In the genomic region with DNA sequence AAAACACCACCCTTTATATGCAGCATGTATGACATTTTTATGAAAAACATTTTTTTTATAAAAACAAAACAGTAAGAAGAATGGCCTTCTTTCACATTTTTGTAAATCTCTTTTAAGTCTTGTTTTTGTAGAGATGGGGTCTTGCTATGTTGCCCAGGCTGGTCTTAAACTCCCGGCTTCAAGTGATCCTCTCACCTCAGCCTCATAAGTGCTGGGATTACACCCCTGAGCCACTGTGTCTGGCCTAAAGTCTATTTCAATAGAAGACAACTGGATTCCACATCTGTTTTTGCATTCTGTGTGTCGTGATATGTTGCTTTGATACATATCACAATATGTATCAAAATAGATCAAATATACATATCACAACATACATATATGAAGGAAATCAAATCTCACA, we compare ENCODE assay signal across 39 cellular contexts.
"Had no signal": no experiment of that assay in that cellular context is flagged by ENCODE, and none has a peak within 500 bp of the region (broad histone marks: within the 10 kb centered on the region; RNA-seq: fewer than 3 reads in every experiment).

No MANE protein-coding gene starts in this region.

- H3K27me3 Mint-ChIP-seq: activated CD4-positive, alpha-beta memory T cell treated with anti-CD3 and anti-CD28 coated beads, Interleukin-2, amount 10 ng/mL, durations not matched to agents 7 days and 5 days; activated CD4-positive, alpha-beta T cell treated with anti-CD3 and anti-CD28 coated beads for 36 hours; activated CD4-positive, alpha-beta T cell treated with anti-CD3 and anti-CD28 coated beads, Interleukin-2, amount 10 ng/mL, durations not matched to agents 7 days and 5 days; activated CD8-positive, alpha-beta memory T cell treated with anti-CD3 and anti-CD28 coated beads, Interleukin-2, amount 10 ng/mL, durations not matched to agents 7 days and 5 days; activated naive CD4-positive, alpha-beta T cell treated with anti-CD3 and anti-CD28 coated beads, Interleukin-2, amount 10 ng/mL, durations not matched to agents 7 days and 5 days; activated naive CD4-positive, alpha-beta T cell treated with anti-CD3 and anti-CD28 coated beads, Interleukin-2, amount 50 U/mL, for 24 hours; activated naive CD8-positive, alpha-beta T cell; activated naive CD8-positive, alpha-beta T cell treated with anti-CD3 and anti-CD28 coated beads, Interleukin-2, amount 10 ng/mL, durations not matched to agents 7 days and 5 days; activated naive CD8-positive, alpha-beta T cell treated with anti-CD3 and anti-CD28 coated beads, Interleukin-2, amount 50 U/mL, for 24 hours; activated T-cell treated with anti-CD3 and anti-CD28 coated beads, Interleukin-2, amount 50 U/mL, for 24 hours; brain; central memory CD8-positive, alpha-beta T cell had no signal

- FAIRE-seq: bronchial epithelial cell, TTC549 had no signal

- H3K4me3 ChIP-seq: ascending aorta, cardiac muscle cell had no signal

- H3K9me3 ChIP-seq: ascending aorta had no signal

- H3K27me3 ChIP-seq: ascending aorta, cardiac muscle cell had no signal

- H3K4me3 Mint-ChIP-seq: activated CD4-positive, alpha-beta memory T cell treated with anti-CD3 and anti-CD28 coated beads, Interleukin-2, amount 10 ng/mL, durations not matched to agents 7 days and 5 days; activated CD4-positive, alpha-beta T cell treated with anti-CD3 and anti-CD28 coated beads for 36 hours; activated CD4-positive, alpha-beta T cell treated with anti-CD3 and anti-CD28 coated beads, Interleukin-2, amount 10 ng/mL, durations not matched to agents 7 days and 5 days; activated CD8-positive, alpha-beta memory T cell treated with anti-CD3 and anti-CD28 coated beads, Interleukin-2, amount 10 ng/mL, durations not matched to agents 7 days and 5 days; activated CD8-positive, alpha-beta T cell treated with anti-CD3 and anti-CD28 coated beads, Interleukin-2, amount 10 ng/mL, durations not matched to agents 7 days and 5 days; activated naive CD4-positive, alpha-beta T cell treated with anti-CD3 and anti-CD28 coated beads, Interleukin-2, amount 10 ng/mL, durations not matched to agents 7 days and 5 days; activated naive CD4-positive, alpha-beta T cell treated with anti-CD3 and anti-CD28 coated beads, Interleukin-2, amount 50 U/mL, for 24 hours; activated naive CD8-positive, alpha-beta T cell; activated naive CD8-positive, alpha-beta T cell treated with anti-CD3 and anti-CD28 coated beads, Interleukin-2, amount 10 ng/mL, durations not matched to agents 7 days and 5 days; activated naive CD8-positive, alpha-beta T cell treated with anti-CD3 and anti-CD28 coated beads, Interleukin-2, amount 50 U/mL, for 24 hours; activated T-cell treated with anti-CD3 and anti-CD28 coated beads, Interleukin-2, amount 50 U/mL, for 24 hours; brain; central memory CD8-positive, alpha-beta T cell; T-helper 1 cell treated with Interleukin-12 subunit alpha and Interleukin-12 subunit beta and Interleukin-4 antibody, amounts not matched to agents 30 μg/mL and 1 μg/mL, for 36 hours; T-helper 2 cell treated with Interferon-gamma antibody and Interleukin-4, amounts not matched to agents 5 μg/mL and 100 μg/mL, for 36 hours had no signal

- H3K4me1 Mint-ChIP-seq: brain had no signal

- H3K4me1 ChIP-seq: ascending aorta had no signal

- H3K9me3 Mint-ChIP-seq: activated CD4-positive, alpha-beta memory T cell treated with anti-CD3 and anti-CD28 coated beads, Interleukin-2, amount 10 ng/mL, durations not matched to agents 7 days and 5 days; activated CD4-positive, alpha-beta T cell treated with anti-CD3 and anti-CD28 coated beads, Interleukin-2, amount 10 ng/mL, durations not matched to agents 7 days and 5 days; activated naive CD4-positive, alpha-beta T cell treated with anti-CD3 and anti-CD28 coated beads, Interleukin-2, amount 10 ng/mL, durations not matched to agents 7 days and 5 days; activated naive CD4-positive, alpha-beta T cell treated with anti-CD3 and anti-CD28 coated beads, Interleukin-2, amount 50 U/mL, for 24 hours; activated naive CD8-positive, alpha-beta T cell treated with anti-CD3 and anti-CD28 coated beads, Interleukin-2, amount 10 ng/mL, durations not matched to agents 7 days and 5 days; activated naive CD8-positive, alpha-beta T cell treated with anti-CD3 and anti-CD28 coated beads, Interleukin-2, amount 50 U/mL, for 24 hours; activated T-cell treated with anti-CD3 and anti-CD28 coated beads, Interleukin-2, amount 50 U/mL, for 24 hours; activated T-helper 2 cell treated with anti-CD3 and anti-CD28 coated beads, Interferon-gamma antibody, Interleukin-2, Interleukin-4, amounts not matched to agents 10 μg/mL and 5 μg/mL and 100 μg/mL, durations not matched to agents 14 hours and 24 hours and 36 hours; brain; central memory CD8-positive, alpha-beta T cell; T-helper 1 cell treated with Interleukin-12 subunit alpha and Interleukin-12 subunit beta and Interleukin-4 antibody, amounts not matched to agents 30 μg/mL and 1 μg/mL, for 36 hours; T-helper 2 cell treated with Interferon-gamma antibody and Interleukin-4, amounts not matched to agents 5 μg/mL and 100 μg/mL, for 36 hours had no signal

- DNase-seq: activated CD4-positive, alpha-beta memory T cell treated with anti-CD3 and anti-CD28 coated beads, Interleukin-2, amount 10 ng/mL, durations not matched to agents 7 days and 5 days; activated CD4-positive, alpha-beta T cell treated with anti-CD3 and anti-CD28 coated beads for 1 hour; activated CD4-positive, alpha-beta T cell treated with anti-CD3 and anti-CD28 coated beads for 36 hours; activated CD4-positive, alpha-beta T cell treated with anti-CD3 and anti-CD28 coated beads for 48 hours; activated CD4-positive, alpha-beta T cell treated with anti-CD3 and anti-CD28 coated beads, Interleukin-2, amount 10 ng/mL, durations not matched to agents 7 days and 5 days; activated CD4-positive, alpha-beta T cell treated with anti-CD3 and anti-CD28 coated beads, Interleukin-2, amount 50 U/mL, for 48 hours; activated CD4-positive, CD25-positive, alpha-beta regulatory T cell; activated CD8-positive, alpha-beta memory T cell treated with anti-CD3 and anti-CD28 coated beads for 24 hours; activated CD8-positive, alpha-beta memory T cell treated with anti-CD3 and anti-CD28 coated beads, Interleukin-2, amount 10 ng/mL, durations not matched to agents 7 days and 5 days; activated CD8-positive, alpha-beta memory T cell treated with anti-CD3 and anti-CD28 coated beads, Interleukin-2, amount 50 U/mL, for 48 hours; activated CD8-positive, alpha-beta T cell treated with anti-CD3 and anti-CD28 coated beads, Interleukin-2, amount 10 ng/mL, durations not matched to agents 7 days and 5 days; activated effector memory CD4-positive, alpha-beta T cell treated with Interleukin-2 at 50 U/mL for 16 hours; activated gamma-delta T cell; activated naive CD4-positive, alpha-beta T cell treated with anti-CD3 and anti-CD28 coated beads, Interleukin-2, amount 10 ng/mL, durations not matched to agents 7 days and 5 days; activated naive CD4-positive, alpha-beta T cell treated with Interleukin-2 at 50 U/mL for 16 hours; activated naive CD8-positive, alpha-beta T cell treated with anti-CD3 and anti-CD28 coated beads, Interleukin-2, amount 10 ng/mL, durations not matched to agents 7 days and 5 days; activated naive CD8-positive, alpha-beta T cell treated with anti-CD3 and anti-CD28 coated beads, Interleukin-2, amount 50 U/mL, for 24 hours; activated T-cell treated with anti-CD3 and anti-CD28 coated beads, Interleukin-2, amount 50 U/mL, for 24 hours; activated T-cell treated with anti-CD3 and anti-CD28 coated beads, Interleukin-2, amount 50 U/mL, for 48 hours; amygdala; anterior cingulate cortex; caudate nucleus; cerebellar nuclear complex; T-helper 1 cell; T-helper 2 cell; T-helper 9 cell had no signal

- H3K27ac ChIP-seq: ascending aorta, cardiac muscle cell, VCaP had no signal

- H3K27ac Mint-ChIP-seq: activated CD4-positive, alpha-beta memory T cell treated with anti-CD3 and anti-CD28 coated beads, Interleukin-2, amount 10 ng/mL, durations not matched to agents 7 days and 5 days; activated CD4-positive, alpha-beta T cell treated with anti-CD3 and anti-CD28 coated beads for 36 hours; activated CD4-positive, alpha-beta T cell treated with anti-CD3 and anti-CD28 coated beads, Interleukin-2, amount 10 ng/mL, durations not matched to agents 7 days and 5 days; activated CD8-positive, alpha-beta memory T cell treated with anti-CD3 and anti-CD28 coated beads, Interleukin-2, amount 10 ng/mL, durations not matched to agents 7 days and 5 days; activated CD8-positive, alpha-beta T cell treated with anti-CD3 and anti-CD28 coated beads, Interleukin-2, amount 10 ng/mL, durations not matched to agents 7 days and 5 days; activated naive CD4-positive, alpha-beta T cell treated with anti-CD3 and anti-CD28 coated beads, Interleukin-2, amount 10 ng/mL, durations not matched to agents 7 days and 5 days; activated naive CD4-positive, alpha-beta T cell treated with anti-CD3 and anti-CD28 coated beads, Interleukin-2, amount 50 U/mL, for 24 hours; activated naive CD8-positive, alpha-beta T cell; activated naive CD8-positive, alpha-beta T cell treated with anti-CD3 and anti-CD28 coated beads, Interleukin-2, amount 10 ng/mL, durations not matched to agents 7 days and 5 days; activated naive CD8-positive, alpha-beta T cell treated with anti-CD3 and anti-CD28 coated beads, Interleukin-2, amount 50 U/mL, for 24 hours; activated T-cell treated with anti-CD3 and anti-CD28 coated beads, Interleukin-2, amount 50 U/mL, for 24 hours; activated T-helper 2 cell treated with anti-CD3 and anti-CD28 coated beads, Interferon-gamma antibody, Interleukin-2, Interleukin-4, amounts not matched to agents 10 μg/mL and 5 μg/mL and 100 μg/mL, durations not matched to agents 14 hours and 24 hours and 36 hours; brain; T-helper 1 cell treated with Interleukin-12 subunit alpha and Interleukin-12 subunit beta and Interleukin-4 antibody, amounts not matched to agents 30 μg/mL and 1 μg/mL, for 36 hours; T-helper 2 cell treated with Interferon-gamma antibody and Interleukin-4, amounts not matched to agents 5 μg/mL and 100 μg/mL, for 36 hours had no signal

- ATAC-seq: activated CD4-positive, alpha-beta T cell treated with anti-CD3 and anti-CD28 coated beads for 36 hours; activated CD4-positive, CD25-positive, alpha-beta regulatory T cell treated with anti-CD3 and anti-CD28 coated beads, Interleukin-2, amount 50 U/mL, for 24 hours; activated CD8-positive, alpha-beta memory T cell treated with anti-CD3 and anti-CD28 coated beads, Interleukin-2, amount 10 ng/mL, durations not matched to agents 7 days and 5 days; activated CD8-positive, alpha-beta T cell treated with anti-CD3 and anti-CD28 coated beads, Interleukin-2, amount 10 ng/mL, durations not matched to agents 7 days and 5 days; activated naive CD8-positive, alpha-beta T cell treated with anti-CD3 and anti-CD28 coated beads, Interleukin-2, amount 50 U/mL, for 24 hours had no signal
